Comparison of ENCODE assay signal across 1 cellular context in genomic region chr19:17859533-17860330, GRCh38.
A peak's percentile ranks its signal among the peaks of the same experiment; 100 is the strongest.
TF ChIP-seq lines count a peak whose summit lies in the region.

Gene RPL18A, plus strand, starts transcription at chr19:17859910. Its CDS starts 47 bp downstream, at chr19:17859957.

TF ChIP-seq in K562, 482 proteins besides CTCF, POLR2A, EP300 and RAD21 (continued from another document and continues in another):
- peak in 1 of 2 experiments; percentile 98 for TF ChIP-seq AFF1 (IDR thresholded peaks at IDR 0.05; ENCODE audit: low read depth in 1 of 2, partially characterized antibody in 2 of 2)
- no peak for TF ChIP-seq ZNF217 (CRISPR knock-in tag; IDR thresholded peaks at IDR 0.05)
- TF ChIP-seq PRDM10 (IDR thresholded peaks at IDR 0.05; ENCODE audit: partially characterized antibody): no peak
- TF ChIP-seq MYBL2 (IDR thresholded peaks at IDR 0.05; ENCODE audit: low read depth): no peak
- no peak for TF ChIP-seq MYBL2 (CRISPR knock-in tag; IDR thresholded peaks at IDR 0.05; ENCODE audit: borderline replicate concordance)
- no peak for TF ChIP-seq ZNF282 (CRISPR knock-in tag; IDR thresholded peaks at IDR 0.05)
- TF ChIP-seq CHAMP1 (IDR thresholded peaks at IDR 0.05): no peak
- TF ChIP-seq POLR3A (IDR thresholded peaks at IDR 0.05; ENCODE audit: borderline replicate concordance, extremely low read depth, insufficient read depth, insufficient read length): no peak
- no peak for TF ChIP-seq SNRNP70 (optimal IDR thresholded peaks at IDR 0.05; ENCODE audit: low read depth, low read length)
- no peak for TF ChIP-seq TRIM28 (IDR thresholded peaks at IDR 0.05)
- no peak for TF ChIP-seq NBN (IDR thresholded peaks at IDR 0.05; ENCODE audit: low read depth)
- TF ChIP-seq ARID3A (IDR thresholded peaks at IDR 0.05; ENCODE audit: borderline replicate concordance, low read depth, low read length): no peak; the same call in 1 of the 2 replicates
- peak; percentile 96 for TF ChIP-seq FOS (IDR thresholded peaks at IDR 0.05; ENCODE audit: extremely low read depth, insufficient read length)
- TF ChIP-seq PREB (CRISPR knock-in tag; IDR thresholded peaks at IDR 0.05): no peak
- TF ChIP-seq TEAD1 (CRISPR knock-in tag; IDR thresholded peaks at IDR 0.05): peak; percentile 20 to 38; a peak in 2 of 4 replicates
- TF ChIP-seq RBFOX2 (IDR thresholded peaks at IDR 0.05; ENCODE audit: low read depth, low read length): peak; percentile 100
- peak; percentile 78 for TF ChIP-seq CXXC5 (CRISPR knock-in tag; IDR thresholded peaks at IDR 0.05)
- TF ChIP-seq RBM17 (IDR thresholded peaks at IDR 0.05; ENCODE audit: borderline replicate concordance, low read depth, low read length): no peak
- TF ChIP-seq NRF1 (conservative IDR thresholded peaks at IDR 0.05 in 1 of 2, IDR thresholded peaks at IDR 0.05 in 1 of 2): peak; percentile 91 to 93
- peak; percentile 62 for TF ChIP-seq CBFB (CRISPR knock-in tag; IDR thresholded peaks at IDR 0.05)
- TF ChIP-seq ZBTB12 (CRISPR knock-in tag; IDR thresholded peaks at IDR 0.05): no peak
- no peak for TF ChIP-seq MYNN (IDR thresholded peaks at IDR 0.05)
- no peak for TF ChIP-seq MYNN (CRISPR knock-in tag; IDR thresholded peaks at IDR 0.05)
- no peak for TF ChIP-seq ZFP91 (CRISPR knock-in tag; IDR thresholded peaks at IDR 0.05)
- peak in 1 of 2 experiments; percentile 53; a peak in 3 of 4 replicates for TF ChIP-seq MLLT1 (IDR thresholded peaks at IDR 0.05)
- 0 out of 2 replicates have a peak, but pooled peaks have one; percentile 30 for TF ChIP-seq ERF (CRISPR knock-in tag; IDR thresholded peaks at IDR 0.05)
- TF ChIP-seq HNRNPL (IDR thresholded peaks at IDR 0.05; ENCODE audit: low read depth, low read length): peak; percentile 87
- TF ChIP-seq ZNF184 (CRISPR knock-in tag; IDR thresholded peaks at IDR 0.05): no peak
- TF ChIP-seq U2AF2 (optimal IDR thresholded peaks at IDR 0.05; ENCODE audit: low read depth, low read length): no peak
- no peak for TF ChIP-seq PHF21A (IDR thresholded peaks at IDR 0.05; ENCODE audit: borderline replicate concordance, low read depth)
- no peak for TF ChIP-seq CBFA2T2 (conservative IDR thresholded peaks at IDR 0.05)
- no peak for TF ChIP-seq ZEB2 (IDR thresholded peaks at IDR 0.05)
- peak; percentile 46; the same call in 1 of the 2 replicates for TF ChIP-seq DMBX1 (CRISPR knock-in tag; IDR thresholded peaks at IDR 0.05; ENCODE audit: borderline replicate concordance)
- no peak for TF ChIP-seq ZBTB34 (CRISPR knock-in tag; IDR thresholded peaks at IDR 0.05)
- TF ChIP-seq NR1H2 (CRISPR knock-in tag; IDR thresholded peaks at IDR 0.05): no peak
